ENCODE assay signal across 8 cellular contexts in the genomic region with DNA sequence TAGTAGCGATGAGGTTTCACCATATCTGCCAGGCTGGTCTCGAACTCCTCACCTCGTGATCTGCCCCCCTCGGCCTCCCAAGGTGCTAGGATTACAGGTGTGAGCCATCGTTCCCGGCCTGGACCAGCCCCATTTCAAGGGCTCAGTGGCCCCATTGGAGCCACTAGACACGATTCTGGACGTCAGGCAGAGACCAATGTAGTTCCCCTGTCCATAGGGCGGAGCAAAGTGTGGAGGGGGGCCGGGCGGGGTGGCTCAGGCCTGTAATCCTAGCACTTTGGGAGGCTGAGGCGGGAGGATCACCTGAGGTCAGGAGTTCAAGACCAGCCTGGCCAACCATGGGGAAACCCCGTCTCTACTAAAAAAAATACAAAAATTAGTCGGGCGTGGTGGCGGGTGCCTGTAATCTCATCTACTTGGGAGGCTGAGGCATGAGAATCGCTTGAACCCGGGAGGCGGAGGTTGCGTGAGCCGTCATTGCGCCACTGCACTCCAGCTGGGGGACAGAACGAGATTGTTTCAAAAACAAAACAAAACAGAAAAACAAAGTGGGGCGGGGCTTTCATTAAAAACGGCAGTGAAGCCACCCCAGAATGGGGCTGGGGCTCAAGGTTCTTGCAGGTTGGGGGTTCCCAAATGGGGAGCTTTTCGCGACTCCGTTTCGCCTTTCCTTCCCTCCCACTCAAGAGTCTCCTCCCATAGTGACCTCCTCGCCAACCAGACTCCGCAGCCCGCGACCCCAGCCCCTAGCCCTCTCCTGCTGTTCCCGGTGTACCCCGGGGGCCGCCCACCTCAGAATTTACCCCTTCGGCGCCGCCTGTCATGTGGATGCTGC. TPM values are rescaled to one million over a fixed set of nuclear protein-coding genes. Genes with fewer than 3 reads are reported as not detected.
DNase-seq lines count a peak whose midpoint lies in the region; ATAC-seq, FAIRE-seq and TF ChIP-seq lines count a peak whose summit lies in the region.

No MANE protein-coding gene starts in this region.

- in situ Hi-C loops in brain microvascular endothelial cell (cut with HindIII; ENCODE audit: low pct_ligation_motif_present, low sequenced_read_pairs): no loop called here

- peaks cover 10% of the 10 kb centered on the region for H3K36me3 Mint-ChIP-seq in stimulated activated naive CD8-positive, alpha-beta T cell treated with anti-CD3 and anti-CD28 coated beads, Interleukin-15, Interleukin-2, amounts not matched to agents 100 ng/mL and 50 ng/mL, for 24 hours (ENCODE audit: low read depth)
- H3K36me3 Mint-ChIP-seq in mesothelial cell of epicardium: peaks cover 3% of the 10 kb centered on the region

- ATAC-seq in stimulated activated naive CD8-positive, alpha-beta T cell treated with anti-CD3 and anti-CD28 coated beads, Interleukin-15, Interleukin-2, amounts not matched to agents 100 U/mL and 50 U/mL, for 24 hours: no peak
- no peak for ATAC-seq in GM21390 (IDR thresholded peaks at IDR 0.05; ENCODE audit: unreplicated experiment)

- DNase-seq in stimulated activated naive CD8-positive, alpha-beta T cell treated with anti-CD3 and anti-CD28 coated beads, Interleukin-15, Interleukin-2, amounts not matched to agents 100 U/mL and 50 U/mL, for 24 hours: no peak
- DNase-seq in brain microvascular endothelial cell (no peak), mesothelial cell of epicardium (ENCODE audit: low spot score in 2 of 2, unreplicated experiment in 2 of 2) (no peak), frontal cortex (ENCODE audit: low spot score in 2 of 2) (no peak), amniotic stem cell (lab: John Stamatoyannopoulos, UW) (no peak), NCI-H82 (lab: John Stamatoyannopoulos, UW) (no peak)

- H3K9me3 Mint-ChIP-seq in stimulated activated naive CD8-positive, alpha-beta T cell treated with anti-CD3 and anti-CD28 coated beads, Interleukin-15, Interleukin-2, amounts not matched to agents 100 ng/mL and 50 ng/mL, for 24 hours: no peaks in the 10 kb centered on the region
- no peaks in the 10 kb centered on the region for H3K9me3 Mint-ChIP-seq in mesothelial cell of epicardium

- TF ChIP-seq CTCF in brain microvascular endothelial cell (IDR thresholded peaks at IDR 0.05; ENCODE audit: low read depth, low read length, missing control alignments) (no peak), mesothelial cell of epicardium (IDR thresholded peaks at IDR 0.05; ENCODE audit: unreplicated experiment) (no peak)

- peak overlapping the region; percentile 73 for H3K4me3 ChIP-seq in brain microvascular endothelial cell (ENCODE audit: low read depth, low read length)

- peak overlapping the region; percentile 49 for H3K27ac ChIP-seq in brain microvascular endothelial cell

- no peaks in the 10 kb centered on the region for H3K27me3 Mint-ChIP-seq in stimulated activated naive CD8-positive, alpha-beta T cell treated with anti-CD3 and anti-CD28 coated beads, Interleukin-15, Interleukin-2, amounts not matched to agents 100 ng/mL and 50 ng/mL, for 24 hours
- no peaks in the 10 kb centered on the region for H3K27me3 Mint-ChIP-seq in mesothelial cell of epicardium (ENCODE audit: low read depth)

- no peaks in the 10 kb centered on the region for H3K36me3 ChIP-seq in brain microvascular endothelial cell (replicated peaks)

- H3K27ac Mint-ChIP-seq in stimulated activated naive CD8-positive, alpha-beta T cell treated with anti-CD3 and anti-CD28 coated beads, Interleukin-15, Interleukin-2, amounts not matched to agents 100 ng/mL and 50 ng/mL, for 24 hours: peak overlapping the region; percentile 96
- H3K27ac Mint-ChIP-seq in mesothelial cell of epicardium: peak overlapping the region; percentile 96

- H3K27me3 ChIP-seq in brain microvascular endothelial cell (replicated peaks): no peaks in the 10 kb centered on the region

- peak overlapping the region; percentile 94 for H3K4me3 Mint-ChIP-seq in stimulated activated naive CD8-positive, alpha-beta T cell treated with anti-CD3 and anti-CD28 coated beads, Interleukin-15, Interleukin-2, amounts not matched to agents 100 ng/mL and 50 ng/mL, for 24 hours
- peak overlapping the region; percentile 95 for H3K4me3 Mint-ChIP-seq in mesothelial cell of epicardium

- H3K4me1 Mint-ChIP-seq in stimulated activated naive CD8-positive, alpha-beta T cell treated with anti-CD3 and anti-CD28 coated beads, Interleukin-15, Interleukin-2, amounts not matched to agents 100 ng/mL and 50 ng/mL, for 24 hours (ENCODE audit: low read depth): peaks cover 42% of the 10 kb centered on the region
- H3K4me1 Mint-ChIP-seq in mesothelial cell of epicardium: peaks cover 28% of the 10 kb centered on the region

- FAIRE-seq in frontal cortex (lab: Jason Lieb, UNC): no peak

RNA-seq across cellular contexts. Expression of a gene that starts 0.8 kb away (rescaled TPM):
- total RNA-seq in mesothelial cell of epicardium (111 to 116 TPM (median 115 TPM) in 3 replicates), frontal cortex (13.9 TPM)

RNA-seq across cellular contexts. Expression of a gene that starts 10.4 kb away (rescaled TPM):
- total RNA-seq in mesothelial cell of epicardium: 106 to 113 TPM (median 110 TPM) in 3 replicates
- 32.6 TPM for total RNA-seq in frontal cortex

RNA-seq across cellular contexts. Expression of a gene that starts 32.7 kb away (rescaled TPM):
- 108 to 111 TPM (median 111 TPM) in 3 replicates for total RNA-seq in mesothelial cell of epicardium
- 39.1 TPM for total RNA-seq in frontal cortex

RNA-seq across cellular contexts. Expression of a gene that starts 43.2 kb away (rescaled TPM):
- total RNA-seq in mesothelial cell of epicardium: 117 to 122 TPM (median 119 TPM) in 3 replicates
- total RNA-seq in frontal cortex: 151 TPM

RNA-seq across cellular contexts. Expression of a gene that starts 53.5 kb away (rescaled TPM):
- 2.8 to 3.5 TPM (median 2.8 TPM) in 3 replicates for total RNA-seq in mesothelial cell of epicardium
- not detected for total RNA-seq in frontal cortex
